Comparison of ENCODE assay signal across 24 cellular contexts in genomic region chr15:61250613-61251012, GRCh38.
"Had no signal": no experiment of that assay in that cellular context is flagged by ENCODE, and none has a peak within 500 bp of the region (broad histone marks: within the 10 kb centered on the region; RNA-seq: fewer than 3 reads in every experiment).

No MANE protein-coding gene starts in this region.

- H3K27ac Mint-ChIP-seq: dendritic cell treated with granulocyte-macrophage colony-stimulating factor and Interleukin-4, amounts not matched to agents 40 ng/mL and 50 ng/mL, for 4 days; effector memory CD8-positive, alpha-beta T cell had no signal

- ATAC-seq: effector memory CD8-positive, alpha-beta T cell; esophagus mucosa; foreskin keratinocyte; gastrocnemius medialis; gastroesophageal sphincter; heart left ventricle; heart right ventricle had no signal

- H3K27me3 Mint-ChIP-seq: dendritic cell treated with granulocyte-macrophage colony-stimulating factor and Interleukin-4, amounts not matched to agents 40 ng/mL and 50 ng/mL, for 4 days had no signal

- H3K4me3 Mint-ChIP-seq: dendritic cell treated with granulocyte-macrophage colony-stimulating factor and Interleukin-4, amounts not matched to agents 40 ng/mL and 50 ng/mL, for 4 days; effector memory CD8-positive, alpha-beta T cell had no signal

- H3K4me3 ChIP-seq: colonic mucosa, coronary artery, dorsolateral prefrontal cortex, esophagus muscularis mucosa, esophagus squamous epithelium, gastrocnemius medialis, gastroesophageal sphincter, heart left ventricle, heart right ventricle had no signal

- H3K9me3 ChIP-seq: colonic mucosa, esophagus muscularis mucosa, esophagus squamous epithelium, gastrocnemius medialis, gastroesophageal sphincter, heart right ventricle had no signal

- H3K27me3 ChIP-seq: colonic mucosa, esophagus muscularis mucosa, gastrocnemius medialis had no signal

- H3K4me1 ChIP-seq: colonic mucosa, esophagus muscularis mucosa, esophagus squamous epithelium, foreskin keratinocyte, gastrocnemius medialis, gastroesophageal sphincter, heart left ventricle, heart right ventricle had no signal

- H3K9me3 Mint-ChIP-seq: dendritic cell treated with granulocyte-macrophage colony-stimulating factor and Interleukin-4, amounts not matched to agents 40 ng/mL and 50 ng/mL, for 4 days; effector memory CD8-positive, alpha-beta T cell had no signal

- H3K27ac ChIP-seq: colonic mucosa, coronary artery, dorsolateral prefrontal cortex, epithelial cell of prostate, esophagus muscularis mucosa, esophagus squamous epithelium, foreskin keratinocyte, gastrocnemius medialis, gastroesophageal sphincter, heart left ventricle, heart right ventricle had no signal

- H3K36me3 ChIP-seq: colonic mucosa, esophagus muscularis mucosa, esophagus squamous epithelium, gastrocnemius medialis, gastroesophageal sphincter, heart left ventricle, heart right ventricle had no signal

- DNase-seq: colonic mucosa; cortex of kidney; dermis blood vessel endothelial cell; dorsolateral prefrontal cortex; effector CD4-positive, alpha-beta T cell; effector CD8-positive, alpha-beta T cell; effector memory CD4-positive, alpha-beta T cell; effector memory CD8-positive, alpha-beta T cell; erythroblast; esophagus squamous epithelium; foreskin fibroblast; foreskin keratinocyte; foreskin melanocyte; gastrocnemius medialis; glutamatergic neuron; head of caudate nucleus; heart left ventricle; heart right ventricle had no signal
